ENCODE assay signal across 21 cellular contexts in the genomic region with DNA sequence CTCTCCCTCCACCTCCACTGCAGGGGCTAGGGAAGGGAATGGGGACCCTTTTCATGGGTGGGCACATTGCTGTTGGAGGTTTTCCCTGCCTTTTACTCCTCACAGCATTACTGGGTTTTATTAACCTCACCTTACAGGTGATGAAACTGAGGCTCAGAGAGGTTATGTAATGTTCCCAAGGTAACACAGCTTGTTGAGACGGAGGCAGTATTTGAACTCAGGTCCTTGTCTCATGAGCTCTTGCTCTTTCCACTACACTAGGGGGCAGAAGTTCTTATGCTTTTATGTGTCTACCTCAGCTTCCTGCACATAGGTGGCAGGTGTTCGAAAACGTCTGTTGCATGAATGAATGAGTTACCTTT. TPM values are rescaled to one million over a fixed set of nuclear protein-coding genes. Genes with fewer than 3 reads are reported as not detected.
DNase-seq lines count a peak whose midpoint lies in the region; FAIRE-seq and TF ChIP-seq lines count a peak whose summit lies in the region.
"Had no signal": no experiment of that assay in that cellular context is flagged by ENCODE, and none has a peak within 500 bp of the region (broad histone marks: within the 10 kb centered on the region; RNA-seq: fewer than 3 reads in every experiment).

No MANE protein-coding gene starts in this region.

- H3K4me2 ChIP-seq in neural cell (ENCODE audit: low read length): peak overlapping the region; percentile 54

- H2AFZ ChIP-seq in neural cell (ENCODE audit: low read depth, low read length): no peak overlapping the region

- H3K9me2 ChIP-seq in neural cell (ENCODE audit: insufficient read depth, low read length): no peaks in the 10 kb centered on the region

- TF ChIP-seq RAD21 in neural cell (conservative IDR thresholded peaks at IDR 0.05): no peak

- no peak overlapping the region for H3K4me3 ChIP-seq in GM06990 (replicated peaks; ENCODE audit: low read depth, low read length)
- peak overlapping the region; percentile 44; the same call in 1 of the 2 replicates for H3K4me3 ChIP-seq in HUES48 (ENCODE audit: low read depth, low read length)
- H3K4me3 ChIP-seq in coronary artery: peak overlapping the region; percentile 53
- H3K4me3 ChIP-seq in neural cell (ENCODE audit: low read length): peak overlapping the region; percentile 55
- no peak overlapping the region for H3K4me3 ChIP-seq in BE2C (ENCODE audit: low read depth, low read length)
- H3K4me3 ChIP-seq: BLaER1 treated with 17β-estradiol and CSF1 and Interleukin-3, amounts not matched to agents 10 nM and 100 nM; mucosa of descending colon; thyroid gland had no signal

- H3K4me1 ChIP-seq in HUES48 (ENCODE audit: control insufficient read depth, insufficient read depth, low read length) (peaks cover 16% of the 10 kb centered on the region), BE2C (no peaks in the 10 kb centered on the region)

- no peak for TF ChIP-seq EP300 in neural cell (conservative IDR thresholded peaks at IDR 0.05; ENCODE audit: poor library complexity, severe bottlenecking)

- H3K9ac ChIP-seq in HUES48 (ENCODE audit: low read depth, low read length) (no peak overlapping the region), neural cell (ENCODE audit: low read length) (peak overlapping the region; percentile 45)
- H3K9ac ChIP-seq: BLaER1 treated with 17β-estradiol and CSF1 and Interleukin-3, amounts not matched to agents 10 nM and 100 nM had no signal

- H3K27me3 ChIP-seq in GM06990 (replicated peaks; ENCODE audit: control insufficient read depth, insufficient read depth, low read length): peaks cover 9% of the 10 kb centered on the region
- H3K27me3 ChIP-seq in HUES48 (ENCODE audit: control insufficient read depth, insufficient read depth, low read length): peaks cover 88% of the 10 kb centered on the region
- H3K27me3 ChIP-seq in neural cell (ENCODE audit: insufficient read depth, low read depth, low read length): no peaks in the 10 kb centered on the region
- H3K27me3 ChIP-seq in BE2C: peaks cover 66% of the 10 kb centered on the region

- H4K20me1 ChIP-seq in neural cell (ENCODE audit: insufficient read depth): no peaks in the 10 kb centered on the region

- DNase-seq in GM06990 (ENCODE audit: extremely low read depth, insufficient read length) (no peak), coronary artery (ENCODE audit: low spot score) (no peak), HTR-8/SVneo (ENCODE audit: insufficient read length, low spot score) (no peak), KG1 (lab: John Stamatoyannopoulos, UW) (no peak), BE2C (no peak)
- no peak for DNase-seq in activated CD8-positive, alpha-beta memory T cell treated with anti-CD3 and anti-CD28 coated beads for 24 hours
- DNase-seq: activated B cell treated with CpG ODN at 0.5 μM for 24 hours; activated CD8-positive, alpha-beta T cell treated with anti-CD3 and anti-CD28 coated beads for 36 hours; effector CD8-positive, alpha-beta T cell; GDM1; left colon; mucosa of descending colon; MV-4-11; NCI-H1930; NCI-H510A treated with DMSO at 0.1 percent for 48 hours; OCI-M1; thyroid gland had no signal

- H3K9me3 ChIP-seq in HUES48 (ENCODE audit: control insufficient read depth, insufficient read depth, low read length): no peaks in the 10 kb centered on the region
- H3K9me3 ChIP-seq in neural cell (ENCODE audit: low read length): no peaks in the 10 kb centered on the region
- H3K9me3 ChIP-seq in BE2C: no peaks in the 10 kb centered on the region
- H3K9me3 ChIP-seq: BLaER1 treated with 17β-estradiol and CSF1 and Interleukin-3, amounts not matched to agents 10 nM and 100 nM; mucosa of descending colon; neutrophil; thyroid gland had no signal

- no peak for FAIRE-seq in HTR-8/SVneo (lab: Jason Lieb, UNC)

- no peaks in the 10 kb centered on the region for H3K36me3 ChIP-seq in GM06990 (ENCODE audit: control insufficient read depth, insufficient read depth, low read length)
- H3K36me3 ChIP-seq in HUES48 (ENCODE audit: control insufficient read depth, insufficient read depth, low read length): no peaks in the 10 kb centered on the region
- no peaks in the 10 kb centered on the region for H3K36me3 ChIP-seq in neural cell (ENCODE audit: insufficient read depth, low read length)
- H3K36me3 ChIP-seq in BE2C: no peaks in the 10 kb centered on the region
- H3K36me3 ChIP-seq: BLaER1 treated with 17β-estradiol and CSF1 and Interleukin-3, amounts not matched to agents 10 nM and 100 nM; neutrophil; thyroid gland had no signal

- H3K79me2 ChIP-seq in neural cell (replicated peaks; ENCODE audit: insufficient read depth, low read length): no peaks in the 10 kb centered on the region

- TF ChIP-seq CTCF in GM06990 (IDR thresholded peaks at IDR 0.05; ENCODE audit: insufficient read depth, low read length, poor library complexity, severe bottlenecking) (peak; percentile 12), coronary artery (IDR thresholded peaks at IDR 0.05) (no peak), neural cell (IDR thresholded peaks at IDR 0.05; ENCODE audit: poor library complexity, severe bottlenecking) (peak; percentile 43), BE2C (IDR thresholded peaks at IDR 0.05; ENCODE audit: low read depth, low read length) (no peak)

- H3F3A ChIP-seq in neural cell (ENCODE audit: insufficient read depth, low read length, poor library complexity, severe bottlenecking): peaks cover 17% of the 10 kb centered on the region

- no peak overlapping the region for H3K27ac ChIP-seq in HUES48 (ENCODE audit: low read depth, low read length)
- no peak overlapping the region for H3K27ac ChIP-seq in coronary artery
- H3K27ac ChIP-seq in neural cell (ENCODE audit: low read length): peak overlapping the region; percentile 99
- H3K27ac ChIP-seq: BLaER1 treated with 17β-estradiol and CSF1 and Interleukin-3, amounts not matched to agents 10 nM and 100 nM; neutrophil; thyroid gland had no signal

TF ChIP-seq in neural cell, 6 proteins besides CTCF, POLR2A, EP300 and RAD21:
- TF ChIP-seq, protein P1, sequence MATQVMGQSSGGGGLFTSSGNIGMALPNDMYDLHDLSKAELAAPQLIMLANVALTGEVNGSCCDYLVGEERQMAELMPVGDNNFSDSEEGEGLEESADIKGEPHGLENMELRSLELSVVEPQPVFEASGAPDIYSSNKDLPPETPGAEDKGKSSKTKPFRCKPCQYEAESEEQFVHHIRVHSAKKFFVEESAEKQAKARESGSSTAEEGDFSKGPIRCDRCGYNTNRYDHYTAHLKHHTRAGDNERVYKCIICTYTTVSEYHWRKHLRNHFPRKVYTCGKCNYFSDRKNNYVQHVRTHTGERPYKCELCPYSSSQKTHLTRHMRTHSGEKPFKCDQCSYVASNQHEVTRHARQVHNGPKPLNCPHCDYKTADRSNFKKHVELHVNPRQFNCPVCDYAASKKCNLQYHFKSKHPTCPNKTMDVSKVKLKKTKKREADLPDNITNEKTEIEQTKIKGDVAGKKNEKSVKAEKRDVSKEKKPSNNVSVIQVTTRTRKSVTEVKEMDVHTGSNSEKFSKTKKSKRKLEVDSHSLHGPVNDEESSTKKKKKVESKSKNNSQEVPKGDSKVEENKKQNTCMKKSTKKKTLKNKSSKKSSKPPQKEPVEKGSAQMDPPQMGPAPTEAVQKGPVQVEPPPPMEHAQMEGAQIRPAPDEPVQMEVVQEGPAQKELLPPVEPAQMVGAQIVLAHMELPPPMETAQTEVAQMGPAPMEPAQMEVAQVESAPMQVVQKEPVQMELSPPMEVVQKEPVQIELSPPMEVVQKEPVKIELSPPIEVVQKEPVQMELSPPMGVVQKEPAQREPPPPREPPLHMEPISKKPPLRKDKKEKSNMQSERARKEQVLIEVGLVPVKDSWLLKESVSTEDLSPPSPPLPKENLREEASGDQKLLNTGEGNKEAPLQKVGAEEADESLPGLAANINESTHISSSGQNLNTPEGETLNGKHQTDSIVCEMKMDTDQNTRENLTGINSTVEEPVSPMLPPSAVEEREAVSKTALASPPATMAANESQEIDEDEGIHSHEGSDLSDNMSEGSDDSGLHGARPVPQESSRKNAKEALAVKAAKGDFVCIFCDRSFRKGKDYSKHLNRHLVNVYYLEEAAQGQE (IDR thresholded peaks at IDR 0.05; ENCODE audit: borderline replicate concordance): no peak
- no peak for TF ChIP-seq SMC3 (conservative IDR thresholded peaks at IDR 0.05; ENCODE audit: poor library complexity)
- no peak for TF ChIP-seq TAF1 (IDR thresholded peaks at IDR 0.05; ENCODE audit: low read depth)
- no peak for TF ChIP-seq MXI1 (conservative IDR thresholded peaks at IDR 0.05; ENCODE audit: poor library complexity, severe bottlenecking)
- TF ChIP-seq EZH2 (IDR thresholded peaks at IDR 0.05; ENCODE audit: borderline replicate concordance, insufficient read depth, low read length, poor library complexity, severe bottlenecking): no peak
- no peak for TF ChIP-seq POLR2AphosphoS5 (IDR thresholded peaks at IDR 0.05)

RNA-seq across cellular contexts. Expression of a gene that starts 11.7 kb away (rescaled TPM):
- not detected in 2 replicates for polyA plus RNA-seq in neural cell
- polyA minus RNA-seq in neural cell: not detected in 2 replicates
- not detected for polyA plus RNA-seq in BE2C (2012; ENCODE audit: insufficient read depth, insufficient read length, low read depth)

RNA-seq across cellular contexts. Expression of a gene that starts 12.9 kb away (rescaled TPM):
- polyA plus RNA-seq in neural cell: 169 and 187 TPM in 2 replicates
- polyA minus RNA-seq in neural cell: 134 and 165 TPM in 2 replicates
- polyA plus RNA-seq in BE2C (2012; ENCODE audit: insufficient read depth, insufficient read length, low read depth): 13.1 TPM

Comparison
In these comparisons a context has a peak if more than half of its experiments do, and no peak if none do; other contexts are left out.
1. H3K4me3 ChIP-seq: peak in HUES48 (single experiment), coronary artery (single experiment) and neural cell (single experiment); none in GM06990 (single experiment) and BE2C (single experiment).
2. CTCF ChIP-seq: peak in GM06990 (single experiment) and neural cell (single experiment); none in coronary artery (single experiment) and BE2C (single experiment).